In genomic region chr5:141430332-141431113, GRCh38 we compare ENCODE assay signal across 8 cellular contexts. TPM values are rescaled to one million over a fixed set of nuclear protein-coding genes. Genes with fewer than 3 reads are reported as not detected.
A peak's percentile ranks its signal among the peaks of the same experiment; 100 is the strongest.
DNase-seq lines count a peak whose midpoint lies in the region; ATAC-seq and TF ChIP-seq lines count a peak whose summit lies in the region.

Gene PCDHGA12 (plus strand): TSS chr5:141430507. CDS start chr5:141430760, 253 bp downstream.

- no peak within 1 kb of the TSS for H3K27ac Mint-ChIP-seq in Caco-2 (ENCODE audit: unreplicated experiment)

- H3K27me3 ChIP-seq in testis (no peaks in the 10 kb centered on the region), Caco-2 (replicated peaks; ENCODE audit: control insufficient read depth, insufficient read depth, low read length) (no peaks in the 10 kb centered on the region)

- no peak within 1 kb of the TSS for H3K4me3 Mint-ChIP-seq in Caco-2 (ENCODE audit: unreplicated experiment)

- H3K4me3 ChIP-seq in AG10803 (ENCODE audit: low read length), result peak within 1 kb of the TSS; percentile 54
- H3K4me3 ChIP-seq in testis, result peak within 1 kb of the TSS; percentile 26 to 38
- H3K4me3 ChIP-seq in lower leg skin (ENCODE audit: low read depth, poor library complexity, severe bottlenecking), result no peak within 1 kb of the TSS
- H3K4me3 ChIP-seq in Caco-2 (ENCODE audit: low read depth, low read length), result no peak within 1 kb of the TSS

- H3K36me3 ChIP-seq in testis (ENCODE audit: low read depth, missing control alignments) (no peaks in the 10 kb centered on the region), Caco-2 (ENCODE audit: control insufficient read depth, insufficient read depth, low read length) (no peaks in the 10 kb centered on the region)

- no peaks in the 10 kb centered on the region for H3K27me3 Mint-ChIP-seq in Caco-2 (ENCODE audit: insufficient read depth, unreplicated experiment)

- intact Hi-C loops in testis (cut with DNase I; ENCODE audit: low total_unique reads) (no loop called here), lower leg skin (cut with DNase I; ENCODE audit: low total_unique reads) (no loop called here), Caco-2 (cut with micrococcal nuclease; ENCODE audit: unreplicated experiment) (no loop called here)

- TF ChIP-seq CTCF in AG10803 (conservative IDR thresholded peaks at IDR 0.05; ENCODE audit: low read length), result peak; percentile 75
- TF ChIP-seq CTCF in testis (IDR thresholded peaks at IDR 0.05), result peak in 2 of 3 experiments; percentile 25 to 38
- TF ChIP-seq CTCF in lower leg skin (IDR thresholded peaks at IDR 0.05), result no peak
- no peak for TF ChIP-seq CTCF in Caco-2 (IDR thresholded peaks at IDR 0.05; ENCODE audit: insufficient read depth in 1 of 2, low read depth in 1 of 2, low read length in 1 of 2, severe bottlenecking in 1 of 2, unreplicated experiment in 1 of 2)

- POLR2A ChIA-PET in Caco-2 (lab: Charles Lee), result interaction anchor here (0.7 kb wide), 1 partner anchor 1261 kb away, joined by 3 read pairs; no protein-coding TSS in a partner anchor

- TF ChIP-seq POLR2A in testis (IDR thresholded peaks at IDR 0.05) (no peak), lower leg skin (IDR thresholded peaks at IDR 0.05) (no peak)

- CTCF ChIA-PET in Caco-2 (lab: Charles Lee), result interaction anchor here (0.6 kb wide), 1 partner anchor 44 kb away, joined by 3 read pairs; no protein-coding TSS in a partner anchor

- H3K36me3 Mint-ChIP-seq in Caco-2 (ENCODE audit: insufficient read depth, unreplicated experiment), result peaks cover 7% of the 10 kb centered on the region

- no TSS peak for BruUV-seq in Caco-2 (replicated peaks; lab: Mats Ljungman, UMichigan)

- H3K9me3 ChIP-seq in testis, result no peaks in the 10 kb centered on the region
- peaks cover 6% of the 10 kb centered on the region; the same call in 1 of the 2 replicates for H3K9me3 ChIP-seq in Caco-2

- WGBS in testis, 2 donors, result 15 to 16% methylated on average over 32 to 33 of the region's 33 CpGs
- 11 to 14% methylated on average over 32 to 33 of the region's 33 CpGs for WGBS in lower leg skin, 2 donors

- peak; percentile 92 for DNase-seq in AG10803 (ENCODE audit: low read depth)
- DNase-seq in amniotic epithelial cell (ENCODE audit: low read depth), result peak; percentile 93
- peak; percentile 86 for DNase-seq in iris pigment epithelial cell (ENCODE audit: low read depth)
- no peak for DNase-seq in testis
- DNase-seq in lower leg skin (ENCODE audit: low spot score in 2 of 2), result no peak
- no peak for DNase-seq in Caco-2

- ATAC-seq in GM19023 (IDR thresholded peaks at IDR 0.05; ENCODE audit: unreplicated experiment) (peak; percentile 63), HG03439 (IDR thresholded peaks at IDR 0.05; ENCODE audit: unreplicated experiment) (peak; percentile 78)

- no peaks in the 10 kb centered on the region for H3K4me1 Mint-ChIP-seq in Caco-2 (ENCODE audit: low read depth, unreplicated experiment)

- no peak within 1 kb of the TSS for H3K27ac ChIP-seq in testis

- H3K9me3 Mint-ChIP-seq in Caco-2 (ENCODE audit: unreplicated experiment), result peaks cover 48% of the 10 kb centered on the region

- H3K4me1 ChIP-seq in testis (no peaks in the 10 kb centered on the region), Caco-2 (no peaks in the 10 kb centered on the region)

RNA-seq across cellular contexts. Expression of gene PCDHGA12, which starts in this region (rescaled TPM):
- total RNA-seq in testis (10 to 100 TPM; 10.3 to 11.3 TPM), lower leg skin (1 to 10 TPM; 3.4 to 9.1 (median 6.3) TPM), Caco-2 (2022) (0.52 and 1.0 TPM in 2 replicates)
- 2.7 TPM for polyA plus RNA-seq in testis (ENCODE audit: insufficient read depth, low read depth, low replicate concordance)

Comparison
In these comparisons a context has a peak if more than half of its experiments do, and no peak if none do; other contexts are left out.
1. DNase-seq: peak in AG10803 (single experiment), amniotic epithelial cell (single experiment) and iris pigment epithelial cell (single experiment); none in testis (single experiment), lower leg skin (0 of 2) and Caco-2 (0 of 2).
2. H3K4me3 ChIP-seq: peak in AG10803 (single experiment) and testis (2 of 2); none in lower leg skin (single experiment) and Caco-2 (single experiment).
3. CTCF ChIP-seq: peak in AG10803 (single experiment) and testis (2 of 3); none in lower leg skin (0 of 3) and Caco-2 (0 of 2).